In the genomic region with DNA sequence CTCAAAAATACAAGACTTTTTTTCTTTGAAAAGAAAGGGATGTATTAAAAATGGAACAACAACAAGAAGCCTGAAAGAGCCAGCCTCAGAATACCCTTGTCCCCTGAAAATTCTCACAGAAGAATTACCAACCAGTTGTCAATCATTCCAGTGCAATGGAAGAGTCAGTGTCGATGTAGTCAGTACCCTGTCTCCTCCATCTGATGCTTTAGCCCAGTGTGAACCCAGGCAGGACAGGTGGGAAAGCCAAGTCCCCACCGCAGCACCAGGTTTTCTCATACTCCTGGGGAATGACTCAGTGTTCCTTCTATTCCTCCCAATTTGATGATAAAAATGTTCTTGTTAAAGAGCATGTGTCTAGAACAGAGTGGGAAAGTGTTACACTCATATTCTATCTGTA, we compare ENCODE assay signal across 19 cellular contexts.
DNase-seq lines count a peak whose midpoint lies in the region; ATAC-seq, FAIRE-seq and TF ChIP-seq lines count a peak whose summit lies in the region.
"Had no signal": no experiment of that assay in that cellular context is flagged by ENCODE, and none has a peak within 500 bp of the region (broad histone marks: within the 10 kb centered on the region; RNA-seq: fewer than 3 reads in every experiment).

No MANE protein-coding gene starts in this region.

- WGBS in H1 (ENCODE audit: extremely low coverage in 1 of 2, insufficient coverage in 1 of 2, insufficient read length in 1 of 2, insufficient replicate concordance in 2 of 2, low coverage in 1 of 2, low lambda C conversion rate in 2 of 2, missing lambda C conversion rate in 1 of 2), 2 experiments: 90% methylated on average over 2 of the region's 2 CpGs; no CpG with 5 or more reads in 1 of the 2 experiments

- H3K27ac Mint-ChIP-seq in type B pancreatic cell: no peak overlapping the region
- H3K27ac Mint-ChIP-seq: CD4-positive, alpha-beta memory T cell had no signal

- H3K4me2 ChIP-seq in Karpas-422 (ENCODE audit: low read depth, low read length, poor library complexity, severe bottlenecking) (peak overlapping the region; percentile 28), H1 (ENCODE audit: insufficient read depth in 1 of 2, low read depth in 2 of 2, low read length in 2 of 2) (no peak overlapping the region)

- TF ChIP-seq EP300 in H1 (IDR thresholded peaks at IDR 0.05; ENCODE audit: borderline replicate concordance in 1 of 2, low read depth in 2 of 2, low read length in 2 of 2): no peak

- peak overlapping the region; percentile 79 for H4K91ac ChIP-seq in H1 (replicated peaks; ENCODE audit: insufficient read length, low read length)

- H3K9ac ChIP-seq in HUES48 (ENCODE audit: low read depth, low read length) (no peak overlapping the region), Karpas-422 (ENCODE audit: low read length) (no peak overlapping the region), H1 (replicated peaks in 1 of 4; ENCODE audit: extremely low read depth in 1 of 4, low read depth in 3 of 4, low read length in 3 of 4) (no peak overlapping the region)
- H3K9ac ChIP-seq: GM23248 had no signal

- no peak overlapping the region for H3K56ac ChIP-seq in H1 (replicated peaks; ENCODE audit: insufficient read length, low read depth, low read length)

- H2BK15ac ChIP-seq in H1 (ENCODE audit: low read length): no peak overlapping the region

- FAIRE-seq in H1 (lab: Jason Lieb, UNC): no peak
- FAIRE-seq: GM12891, GM18507, H54 had no signal

- H2AK5ac ChIP-seq in H1 (ENCODE audit: low read depth, low read length): no peak overlapping the region

- no peak overlapping the region for H3K14ac ChIP-seq in H1 (ENCODE audit: insufficient read length)

- no peak for TF ChIP-seq RAD21 in H1 (IDR thresholded peaks at IDR 0.05 in 1 of 2, conservative IDR thresholded peaks at IDR 0.05 in 1 of 2; ENCODE audit: low read depth in 2 of 2, low read length in 2 of 2)

- H2AFZ ChIP-seq in Karpas-422 (ENCODE audit: low read length): no peak overlapping the region
- no peak overlapping the region for H2AFZ ChIP-seq in H1 (ENCODE audit: low read length)
- H2AFZ ChIP-seq: GM23248 had no signal

- peak overlapping the region; percentile 82 for H2BK120ac ChIP-seq in H1 (replicated peaks; ENCODE audit: low read depth, low read length)

- POLR2A ChIA-PET in H1 (lab: Charles Lee; ENCODE audit: partially characterized antibody): no interaction called here

- TF ChIP-seq CTCF in H1 (IDR thresholded peaks at IDR 0.05; ENCODE audit: control extremely low read depth in 1 of 3, insufficient read depth in 1 of 3, low read depth in 1 of 3, low read length in 3 of 3) (no peak), type B pancreatic cell (conservative IDR thresholded peaks at IDR 0.05) (no peak)

- no peak overlapping the region for H3K4me3 ChIP-seq in HUES48 (ENCODE audit: low read depth, low read length)
- H3K4me3 ChIP-seq in Karpas-422 (ENCODE audit: low read length): no peak overlapping the region
- no peak overlapping the region for H3K4me3 ChIP-seq in H1 (ENCODE audit: extremely low read depth in 1 of 4, insufficient read depth in 2 of 4, low read depth in 3 of 4, low read length in 4 of 4)
- H3K4me3 ChIP-seq: GM23248 had no signal

- H3K9me3 ChIP-seq in HUES48 (ENCODE audit: control insufficient read depth, insufficient read depth, low read length) (no peaks in the 10 kb centered on the region), Karpas-422 (ENCODE audit: low read length) (no peaks in the 10 kb centered on the region), H1 (ENCODE audit: insufficient read depth in 2 of 2, low read depth in 1 of 2, low read length in 1 of 2) (no peaks in the 10 kb centered on the region)

- H2BK12ac ChIP-seq in H1 (ENCODE audit: low read depth, low read length): peak overlapping the region; percentile 88; the same call in 1 of the 2 replicates

- no peak overlapping the region for H3K4ac ChIP-seq in H1 (replicated peaks; ENCODE audit: insufficient read length, low read depth, low read length)

- H3K9me2 ChIP-seq in Karpas-422 (replicated peaks; ENCODE audit: insufficient read depth, low read length): no peaks in the 10 kb centered on the region

- DNase-seq in Karpas-422: no peak
- no peak for DNase-seq in H1 (ENCODE audit: low read depth in 1 of 2, low spot score in 2 of 2)
- no peak for DNase-seq in RKO (ENCODE audit: low spot score)
- no peak for DNase-seq in germinal center (ENCODE audit: low spot score)
- DNase-seq in type B pancreatic cell (ENCODE audit: extremely low spot score, unreplicated experiment): no peak
- DNase-seq: C1 segment of cervical spinal cord; Calu3; CD4-positive, alpha-beta memory T cell; COR-L47; DMS53; DMS79 treated with DMSO at 0.1 percent for 48 hours; GF-D8; GM23248; HCEC 1CT had no signal

- peaks cover 30% of the 10 kb centered on the region for H3K4me1 ChIP-seq in HUES48 (ENCODE audit: control insufficient read depth, insufficient read depth, low read length)
- H3K4me1 ChIP-seq in Karpas-422 (ENCODE audit: low read length): peaks cover 33% of the 10 kb centered on the region
- peaks cover 0 to 18% (median 5%) of the 10 kb centered on the region in 4 experiments; a peak in 4 of 7 replicates for H3K4me1 ChIP-seq in H1 (replicated peaks in 1 of 4; ENCODE audit: control insufficient read depth in 3 of 4, insufficient read depth in 4 of 4, low read length in 3 of 4)

- H4K8ac ChIP-seq in H1 (ENCODE audit: extremely low read depth, insufficient read depth, low read length): no peak overlapping the region

- CTCF ChIA-PET in H1 (lab: Charles Lee; ENCODE audit: partially characterized antibody): no interaction called here

- H3K27me3 Mint-ChIP-seq in type B pancreatic cell: peaks cover 6% of the 10 kb centered on the region

- no peak for TF ChIP-seq POLR2A in H1 (IDR thresholded peaks at IDR 0.05; ENCODE audit: control extremely low read depth in 1 of 2, low read depth in 2 of 2, low read length in 2 of 2)

- H4K20me1 ChIP-seq in Karpas-422 (ENCODE audit: insufficient read depth, low read depth, low read length) (no peaks in the 10 kb centered on the region), H1 (replicated peaks in 1 of 2; ENCODE audit: control insufficient read depth in 1 of 2, insufficient read depth in 2 of 2, low read length in 2 of 2) (no peaks in the 10 kb centered on the region)

- no peak overlapping the region for H3K23ac ChIP-seq in H1 (ENCODE audit: insufficient read length)

- H3K36me3 ChIP-seq in HUES48 (ENCODE audit: control insufficient read depth, insufficient read depth, low read length) (no peaks in the 10 kb centered on the region), Karpas-422 (ENCODE audit: insufficient read depth, low read length) (no peaks in the 10 kb centered on the region), H1 (ENCODE audit: control insufficient read depth in 2 of 4, insufficient read depth in 4 of 4, low read length in 3 of 4) (no peaks in the 10 kb centered on the region)

- H3K23me2 ChIP-seq in H1 (ENCODE audit: low read depth, low read length): no peaks in the 10 kb centered on the region

- ATAC-seq in GM21381 (IDR thresholded peaks at IDR 0.05; ENCODE audit: unreplicated experiment): no peak

- no peaks in the 10 kb centered on the region for H3K9me3 Mint-ChIP-seq in type B pancreatic cell
- H3K9me3 Mint-ChIP-seq: CD4-positive, alpha-beta memory T cell had no signal

- no peak overlapping the region for H2BK5ac ChIP-seq in H1 (ENCODE audit: low read depth, low read length)

- no peaks in the 10 kb centered on the region for H3K36me3 Mint-ChIP-seq in type B pancreatic cell
- H3K36me3 Mint-ChIP-seq: CD4-positive, alpha-beta memory T cell had no signal

- no peaks in the 10 kb centered on the region for H3K79me1 ChIP-seq in H1 (ENCODE audit: low read depth, low read length)

- H3K4me3 Mint-ChIP-seq in type B pancreatic cell: no peak overlapping the region
- H3K4me3 Mint-ChIP-seq: CD4-positive, alpha-beta memory T cell had no signal

- H3K27ac ChIP-seq in HUES48 (ENCODE audit: low read depth, low read length) (peak overlapping the region; percentile 91), Karpas-422 (ENCODE audit: low read length) (no peak overlapping the region), H1 (ENCODE audit: low read depth, low read length) (no peak overlapping the region)
- H3K27ac ChIP-seq: GM23248 had no signal

- H2BK20ac ChIP-seq in H1 (ENCODE audit: low read length): no peak overlapping the region

- H3K4me1 Mint-ChIP-seq in type B pancreatic cell (ENCODE audit: unreplicated experiment): no peaks in the 10 kb centered on the region
- H3K4me1 Mint-ChIP-seq: CD4-positive, alpha-beta memory T cell had no signal

- H4K5ac ChIP-seq in H1 (ENCODE audit: insufficient read length, low read depth, low read length): no peak overlapping the region

- H3K79me2 ChIP-seq in Karpas-422 (ENCODE audit: low read length) (no peaks in the 10 kb centered on the region), H1 (ENCODE audit: control insufficient read depth in 1 of 2, insufficient read depth in 2 of 2, low read length in 2 of 2) (no peaks in the 10 kb centered on the region)

- H3K27me3 ChIP-seq in HUES48 (ENCODE audit: control insufficient read depth, insufficient read depth, low read length) (no peaks in the 10 kb centered on the region), Karpas-422 (ENCODE audit: low read length) (no peaks in the 10 kb centered on the region), H1 (replicated peaks in 1 of 4; ENCODE audit: control insufficient read depth in 3 of 4, extremely low read depth in 1 of 4, insufficient read depth in 3 of 4, low read length in 3 of 4) (no peaks in the 10 kb centered on the region)

- H3K18ac ChIP-seq in H1 (ENCODE audit: extremely low read depth, low read length): peak overlapping the region; percentile 39; the same call in 1 of the 2 replicates

TF ChIP-seq in H1, 55 proteins besides CTCF, POLR2A, EP300 and RAD21:
- TF ChIP-seq SP2 (IDR thresholded peaks at IDR 0.05; ENCODE audit: low read length) (no peak), CEBPB (IDR thresholded peaks at IDR 0.05; ENCODE audit: low read depth, low read length) (no peak), SUZ12 (IDR thresholded peaks at IDR 0.05; ENCODE audit: low read length) (no peak), NRF1 (IDR thresholded peaks at IDR 0.05; ENCODE audit: low read depth, low read length) (no peak), SP1 (IDR thresholded peaks at IDR 0.05; ENCODE audit: low read depth, low read length) (no peak), CBX8 (IDR thresholded peaks at IDR 0.05; ENCODE audit: borderline replicate concordance, low read depth, low read length) (no peak), SRF (IDR thresholded peaks at IDR 0.05; ENCODE audit: low read depth, low read length) (no peak), POLR2AphosphoS5 (IDR thresholded peaks at IDR 0.05; ENCODE audit: low read depth, low read length) (no peak), CTBP2 (IDR thresholded peaks at IDR 0.05; ENCODE audit: borderline replicate concordance, insufficient read depth, insufficient read length, low read length) (no peak), ZNF274 (IDR thresholded peaks at IDR 0.05; ENCODE audit: borderline replicate concordance, extremely low read depth, low read length) (no peak), MAFK (IDR thresholded peaks at IDR 0.05; ENCODE audit: low read depth, low read length) (no peak), SP4 (IDR thresholded peaks at IDR 0.05; ENCODE audit: low read length) (no peak)
TF ChIP-seq in H1: peak in this region for 0.
